ENCODE assay signal across 7 cellular contexts in the genomic region with DNA sequence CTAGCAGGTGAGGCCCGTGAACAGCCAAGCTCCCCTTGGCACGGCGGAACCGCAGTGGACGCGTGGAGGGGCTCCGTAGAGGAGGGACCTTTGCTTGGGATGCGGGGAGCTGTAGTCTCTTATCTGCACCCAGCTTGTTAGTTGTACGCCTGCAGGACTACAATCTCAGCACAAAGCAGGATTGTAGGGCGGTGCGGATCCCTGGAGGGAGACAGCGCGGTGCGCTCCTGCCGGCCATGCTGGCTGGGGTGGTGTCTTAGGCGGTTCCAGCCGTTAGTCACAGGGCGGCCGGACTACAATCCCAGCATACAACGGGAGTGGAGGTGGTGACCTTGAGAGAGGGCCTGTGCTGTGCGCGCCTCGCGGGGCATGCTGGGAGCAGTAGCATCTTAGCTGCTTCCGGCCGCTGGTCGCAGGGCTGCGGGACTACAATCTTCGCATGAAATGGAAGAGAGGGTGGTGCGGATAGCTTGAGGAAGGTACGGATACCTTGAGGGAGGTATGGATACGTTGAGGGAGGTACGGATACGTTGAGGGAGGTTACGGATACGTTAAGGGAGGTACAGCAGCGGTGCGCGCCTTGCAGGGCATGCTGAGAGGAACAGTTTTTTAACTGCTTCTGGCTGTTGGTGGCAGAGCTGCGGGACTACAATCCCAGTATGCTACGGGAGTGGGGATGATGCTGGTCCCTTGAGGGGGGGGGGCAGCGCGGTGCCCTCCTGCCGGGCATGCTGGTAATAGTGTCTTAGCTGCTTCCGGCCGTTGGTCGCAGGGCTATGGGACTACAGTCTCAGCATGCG.
DNase-seq lines count a peak whose midpoint lies in the region; ATAC-seq, FAIRE-seq and TF ChIP-seq lines count a peak whose summit lies in the region.

No MANE protein-coding gene starts in this region.

- H3K4me3 ChIP-seq in sigmoid colon = peak overlapping the region; percentile 61 to 85 (median 64)

- 0 to 1% methylated on average over 48 of the region's 48 CpGs for WGBS in sigmoid colon, 2 donors

- TF ChIP-seq CTCF in brain (conservative IDR thresholded peaks at IDR 0.05) (peak in 1 of 2 experiments; percentile 16), sigmoid colon (IDR thresholded peaks at IDR 0.05) (no peak)

- H3K9me3 Mint-ChIP-seq in brain = peaks cover 6 to 29% (median 15%) of the 10 kb centered on the region in 5 experiments

- FAIRE-seq in TTC549 (lab: Jason Lieb, UNC) = peak; percentile 31

- peak; percentile 92 for ATAC-seq in GM18517 (IDR thresholded peaks at IDR 0.05; ENCODE audit: unreplicated experiment)
- peak; percentile 93 for ATAC-seq in HG03039 (IDR thresholded peaks at IDR 0.05; ENCODE audit: unreplicated experiment)

- peak; percentile 51 for DNase-seq in NCI-H2081 treated with DMSO at 0.1 percent for 48 hours (lab: John Stamatoyannopoulos, UW)
- peak; percentile 86 for DNase-seq in iPS DF 4.7 (ENCODE audit: extremely low read depth, low spot score)
- DNase-seq in sigmoid colon = peak; percentile 96

- peaks cover 17% of the 10 kb centered on the region for H3K27me3 Mint-ChIP-seq in brain

- TF ChIP-seq EP300 in sigmoid colon (IDR thresholded peaks at IDR 0.05) = no peak

- H3K36me3 Mint-ChIP-seq in brain = peaks cover 36% of the 10 kb centered on the region

- no peaks in the 10 kb centered on the region for H3K36me3 ChIP-seq in sigmoid colon

- H3K27ac ChIP-seq in sigmoid colon = peak overlapping the region; percentile 83 to 93 (median 88)

- peaks cover 0 to 38% (median 27%) of the 10 kb centered on the region in 4 donors for H3K4me1 ChIP-seq in sigmoid colon

- H3K4me3 Mint-ChIP-seq in brain = peak overlapping the region; percentile 89 to 98 (median 93)

- TF ChIP-seq POLR2A in sigmoid colon (IDR thresholded peaks at IDR 0.05) = peak; percentile 31 to 61

- no peaks in the 10 kb centered on the region for H3K27me3 ChIP-seq in sigmoid colon

- intact Hi-C loops in sigmoid colon (cut with DNase I) = loop anchor here (5.0 kb wide), 1 partner anchor 1418 kb away; a partner anchor contains a TSS

- H3K4me1 Mint-ChIP-seq in brain = peaks cover 41% of the 10 kb centered on the region

- no peaks in the 10 kb centered on the region for H3K9me3 ChIP-seq in sigmoid colon

- peak overlapping the region; percentile 94 to 99 (median 96) for H3K27ac Mint-ChIP-seq in brain

Comparison
In these comparisons a context has a peak if more than half of its experiments do, and no peak if none do; other contexts are left out.
1. Peak in every context shown above with its lines: DNase-seq, ATAC-seq, H3K4me3 ChIP-seq and H3K27ac ChIP-seq.